Comparison of ENCODE assay signal across 25 cellular contexts in genomic region chr6:16294371-16294770, GRCh38. TPM values are rescaled to one million over a fixed set of nuclear protein-coding genes. Genes with fewer than 3 reads are reported as not detected.
DNase-seq lines count a peak whose midpoint lies in the region; ATAC-seq and TF ChIP-seq lines count a peak whose summit lies in the region.
"Had no signal": no experiment of that assay in that cellular context is flagged by ENCODE, and none has a peak within 500 bp of the region (broad histone marks: within the 10 kb centered on the region; RNA-seq: fewer than 3 reads in every experiment).

No MANE protein-coding gene starts in this region.

- POLR2A ChIA-PET in IMR-90 (lab: Charles Lee; ENCODE audit: unreplicated experiment), result no interaction called here

- H2AK9ac ChIP-seq in IMR-90 (replicated peaks; ENCODE audit: low read depth, low read length, poor library complexity), result peak overlapping the region; percentile 42

- H3K56ac ChIP-seq in IMR-90 (ENCODE audit: extremely low read depth, insufficient read depth, low read length), result no peak overlapping the region

- no peak overlapping the region for H4K8ac ChIP-seq in IMR-90 (ENCODE audit: low read depth in 2 of 2, low read length in 2 of 2)

- 84% methylated on average over 6 of the region's 10 CpGs; no CpG with 5 or more reads in 1 of the 2 experiments for whole genome bisulfite sequencing in IMR-90 (ENCODE audit: extremely low coverage in 2 of 2, insufficient read length in 1 of 2), 2 experiments
- WGBS in esophagus squamous epithelium, 2 donors, result 84% methylated on average over 7 to 9 of the region's 10 CpGs

- H3K4me3 Mint-ChIP-seq in effector memory CD8-positive, alpha-beta T cell, result no peak overlapping the region
- no peak overlapping the region for H3K4me3 Mint-ChIP-seq in progenitor cell of endocrine pancreas (ENCODE audit: low read depth)
- H3K4me3 Mint-ChIP-seq: CD14-positive monocyte; CD4-positive, alpha-beta T cell; GM23338; HFFc6 had no signal

- no peak overlapping the region for H4K91ac ChIP-seq in IMR-90 (ENCODE audit: insufficient read depth, low read depth, low read length)

- no peak overlapping the region for H3K9ac ChIP-seq in IMR-90 (ENCODE audit: low read depth, low read length)
- H3K9ac ChIP-seq: BLaER1 treated with 17β-estradiol and CSF1 and Interleukin-3, amounts not matched to agents 10 nM and 100 nM had no signal

- H3K79me1 ChIP-seq in IMR-90 (ENCODE audit: low read depth in 1 of 2, low read length in 2 of 2), result no peaks in the 10 kb centered on the region

- no peak overlapping the region for H2BK20ac ChIP-seq in IMR-90 (ENCODE audit: low read depth, low read length)

- H3K4me1 ChIP-seq in IMR-90 (ENCODE audit: control insufficient read depth, insufficient read depth, low read length), result no peaks in the 10 kb centered on the region
- H3K4me1 ChIP-seq in esophagus squamous epithelium, result peaks cover 0 to 11% (median 0%) of the 10 kb centered on the region in 3 donors
- H3K4me1 ChIP-seq: A549; BE2C; BLaER1 treated with 17β-estradiol and CSF1 and Interleukin-3, amounts not matched to agents 10 nM and 100 nM; HAP-1 had no signal

- H2BK5ac ChIP-seq in IMR-90 (ENCODE audit: low read depth, low read length, poor library complexity, severe bottlenecking), result no peak overlapping the region

- H3K36me3 ChIP-seq in IMR-90 (ENCODE audit: control insufficient read depth, insufficient read depth, low read length), result 0 out of 2 replicates have a peak, but pooled peaks cover 1% of the 10 kb centered on the region
- H3K36me3 ChIP-seq in esophagus squamous epithelium, result peaks cover 0 to 10% (median 0%) of the 10 kb centered on the region in 3 donors
- H3K36me3 ChIP-seq: BE2C, HAP-1 had no signal

- H3K23ac ChIP-seq in IMR-90 (ENCODE audit: low read depth, low read length), result no peak overlapping the region

- H3K9me3 Mint-ChIP-seq in effector memory CD8-positive, alpha-beta T cell, result no peaks in the 10 kb centered on the region
- no peaks in the 10 kb centered on the region for H3K9me3 Mint-ChIP-seq in progenitor cell of endocrine pancreas (ENCODE audit: low read depth)
- H3K9me3 Mint-ChIP-seq: CD14-positive monocyte; CD4-positive, alpha-beta T cell; CD8-positive, alpha-beta memory T cell; GM23338; HFFc6 had no signal

- H3K4me2 ChIP-seq in IMR-90 (ENCODE audit: low read depth, low read length), result no peak overlapping the region
- H3K4me2 ChIP-seq: A549; BLaER1 treated with 17β-estradiol and CSF1 and Interleukin-3, amounts not matched to agents 10 nM and 100 nM; GM23338 had no signal

- H3K36me3 Mint-ChIP-seq in effector memory CD8-positive, alpha-beta T cell (ENCODE audit: insufficient read depth), result no peaks in the 10 kb centered on the region
- H3K36me3 Mint-ChIP-seq in progenitor cell of endocrine pancreas (ENCODE audit: insufficient read depth), result no peaks in the 10 kb centered on the region

- H3K14ac ChIP-seq in IMR-90 (replicated peaks; ENCODE audit: low read depth, low read length), result no peak overlapping the region

- no peak overlapping the region for H4K5ac ChIP-seq in IMR-90 (ENCODE audit: low read depth, low read length)

- TF ChIP-seq POLR2A in IMR-90 (IDR thresholded peaks at IDR 0.05; ENCODE audit: low read depth, low read length) (no peak), esophagus squamous epithelium (IDR thresholded peaks at IDR 0.05) (no peak)

- H3K9me3 ChIP-seq in IMR-90 (ENCODE audit: control insufficient read depth, insufficient read depth, low read length), result no peaks in the 10 kb centered on the region
- no peaks in the 10 kb centered on the region for H3K9me3 ChIP-seq in esophagus squamous epithelium
- H3K9me3 ChIP-seq: A549; BE2C; BLaER1 treated with 17β-estradiol and CSF1 and Interleukin-3, amounts not matched to agents 10 nM and 100 nM; HAP-1 had no signal

- dilution Hi-C loops in IMR-90 (cut with HindIII; ENCODE audit: low sequenced_read_pairs, unreplicated experiment), result no loop called here

- H3K9me1 ChIP-seq in IMR-90 (ENCODE audit: insufficient read depth, low read length), result no peaks in the 10 kb centered on the region; the same call in 1 of the 2 replicates

- H3K4ac ChIP-seq in IMR-90 (ENCODE audit: low read depth, low read length), result no peak overlapping the region

- H3K4me1 Mint-ChIP-seq in effector memory CD8-positive, alpha-beta T cell (ENCODE audit: low read depth in 2 of 2), result peaks cover 0 to 2% of the 10 kb centered on the region in 2 donors
- H3K4me1 Mint-ChIP-seq in progenitor cell of endocrine pancreas (ENCODE audit: low read depth), result no peaks in the 10 kb centered on the region
- H3K4me1 Mint-ChIP-seq: CD14-positive monocyte had no signal

- H3K4me3 ChIP-seq in IMR-90 (ENCODE audit: insufficient read depth, low read depth, low read length), result no peak overlapping the region
- no peak overlapping the region for H3K4me3 ChIP-seq in esophagus squamous epithelium
- H3K4me3 ChIP-seq: A549; BLaER1 treated with 17β-estradiol and CSF1 and Interleukin-3, amounts not matched to agents 10 nM and 100 nM; GM23338; HAP-1 had no signal

- H3K27me3 Mint-ChIP-seq in effector memory CD8-positive, alpha-beta T cell, result peaks cover 0 to 12% of the 10 kb centered on the region in 2 donors
- peaks cover 7% of the 10 kb centered on the region for H3K27me3 Mint-ChIP-seq in progenitor cell of endocrine pancreas
- H3K27me3 Mint-ChIP-seq: CD4-positive, alpha-beta T cell had no signal

- no peak overlapping the region for H3K27ac ChIP-seq in IMR-90 (ENCODE audit: insufficient read depth, low read length)
- no peak overlapping the region for H3K27ac ChIP-seq in esophagus squamous epithelium
- H3K27ac ChIP-seq: A549; BLaER1 treated with 17β-estradiol and CSF1 and Interleukin-3, amounts not matched to agents 10 nM and 100 nM had no signal

- in situ Hi-C loops in IMR-90 (cut with MboI; ENCODE audit: low sequenced_read_pairs), result no loop called here

- H2BK15ac ChIP-seq in IMR-90 (ENCODE audit: low read depth, low read length), result no peak overlapping the region

- CTCF ChIA-PET in IMR-90 (lab: Yijun Ruan, JAX), result no interaction called here

- no peak overlapping the region for H2BK120ac ChIP-seq in IMR-90 (ENCODE audit: low read depth, low read length)

- DNase-seq in IMR-90, result no peak
- DNase-seq in effector memory CD8-positive, alpha-beta T cell, result no peak
- DNase-seq in mesenteric fat pad (ENCODE audit: low spot score), result peak; percentile 39
- no peak for DNase-seq in progenitor cell of endocrine pancreas (ENCODE audit: low spot score, unreplicated experiment)
- no peak for DNase-seq in activated gamma-delta T cell (lab: John Stamatoyannopoulos, UW)
- no peak for DNase-seq in esophagus squamous epithelium (lab: John Stamatoyannopoulos, UW)
- DNase-seq: 8988T; ACHN; AML-193; BE2C; Calu3; CD4-positive, alpha-beta T cell; CD8-positive, alpha-beta memory T cell; DMS53; DMS79 treated with DMSO at 0.1 percent for 48 hours; GF-D8; HFFc6 had no signal

- peak overlapping the region; percentile 22 to 79 for H3K27ac Mint-ChIP-seq in effector memory CD8-positive, alpha-beta T cell
- peak overlapping the region; percentile 53 for H3K27ac Mint-ChIP-seq in progenitor cell of endocrine pancreas
- H3K27ac Mint-ChIP-seq: CD14-positive monocyte; CD4-positive, alpha-beta T cell; CD8-positive, alpha-beta memory T cell; GM23338; HFFc6 had no signal

- H3K18ac ChIP-seq in IMR-90 (ENCODE audit: low read depth, low read length), result no peak overlapping the region

- ATAC-seq in IMR-90 (ENCODE audit: low read depth) (no peak), GM18907 (IDR thresholded peaks at IDR 0.05; ENCODE audit: unreplicated experiment) (no peak), GM18870 (IDR thresholded peaks at IDR 0.05; ENCODE audit: unreplicated experiment) (no peak)
- no peak for ATAC-seq in effector memory CD8-positive, alpha-beta T cell (replicated peaks)
- ATAC-seq: A549, GM23338 had no signal

- no peaks in the 10 kb centered on the region for H3K27me3 ChIP-seq in IMR-90 (ENCODE audit: control insufficient read depth, insufficient read depth, low read length)
- no peaks in the 10 kb centered on the region for H3K27me3 ChIP-seq in esophagus squamous epithelium
- H3K27me3 ChIP-seq: BLaER1 treated with 17β-estradiol and CSF1 and Interleukin-3, amounts not matched to agents 10 nM and 100 nM had no signal

- H4K20me1 ChIP-seq in IMR-90 (ENCODE audit: insufficient read depth, low read length), result no peaks in the 10 kb centered on the region
- H4K20me1 ChIP-seq: BLaER1 treated with 17β-estradiol and CSF1 and Interleukin-3, amounts not matched to agents 10 nM and 100 nM had no signal

- no TSS peak for BruUV-seq in IMR-90 (replicated peaks; lab: Mats Ljungman, UMichigan)

- no peak overlapping the region for H2AK5ac ChIP-seq in IMR-90 (ENCODE audit: low read depth, low read length)

- intact Hi-C loops in IMR-90 (cut with micrococcal nuclease), result no loop called here
- intact Hi-C loops in esophagus squamous epithelium (cut with DNase I), result no loop called here

- no peak overlapping the region for H2AFZ ChIP-seq in IMR-90 (replicated peaks; ENCODE audit: low read length, poor library complexity)
- H2AFZ ChIP-seq: GM23338 had no signal

- TF ChIP-seq CTCF in IMR-90 (conservative IDR thresholded peaks at IDR 0.05; ENCODE audit: low read depth, low read length), result no peak
- TF ChIP-seq CTCF in progenitor cell of endocrine pancreas (IDR thresholded peaks at IDR 0.05; ENCODE audit: unreplicated experiment), result no peak
- TF ChIP-seq CTCF in esophagus squamous epithelium (IDR thresholded peaks at IDR 0.05), result no peak

- no peak for TF ChIP-seq RAD21 in IMR-90 (IDR thresholded peaks at IDR 0.05; ENCODE audit: low read length)

TF ChIP-seq in IMR-90, 13 proteins besides CTCF, POLR2A, EP300 and RAD21 (continues in another document):
- TF ChIP-seq NFE2L2 (IDR thresholded peaks at IDR 0.05; ENCODE audit: low read depth, low read length) (no peak), MAZ (IDR thresholded peaks at IDR 0.05; ENCODE audit: borderline replicate concordance, low read depth, low read length) (no peak), CEBPB (IDR thresholded peaks at IDR 0.05; ENCODE audit: low read depth, low read length) (no peak), USF2 (IDR thresholded peaks at IDR 0.05; ENCODE audit: low read depth, low read length) (no peak), CHD1 (IDR thresholded peaks at IDR 0.05; ENCODE audit: low read depth, low read length) (no peak), SMC3 (IDR thresholded peaks at IDR 0.05; ENCODE audit: low read depth, low read length) (no peak)

RNA-seq across cellular contexts. Expression of gene GMPR, which starts 56.0 kb away (rescaled TPM):
- total RNA-seq in IMR-90 (2012; rRNA removed) (6.3 and 6.7 TPM in 2 replicates), mesenteric fat pad (5.9 TPM), progenitor cell of endocrine pancreas (0.50 and 1.3 TPM in 2 replicates), esophagus squamous epithelium (1 to 10 TPM in 2 of 4 donors, under 1 TPM in 2; 0.53 to 6.3 (median 1.6) TPM)
- 7.0 and 8.6 TPM in 2 replicates for polyA plus RNA-seq in IMR-90 (2012; rRNA removed)
- polyA plus RNA-seq in IMR-90 (2012; cell fraction: cytosol; rRNA removed), result 7.0 and 10.0 TPM in 2 replicates
- polyA plus RNA-seq in IMR-90 (2012; cell fraction: nucleus; rRNA removed; ENCODE audit: low replicate concordance), result 3.7 and 5.9 TPM in 2 replicates
- total RNA-seq: G401 had no signal
